Comparison of ENCODE assay signal across 1 cellular context in the genomic region with DNA sequence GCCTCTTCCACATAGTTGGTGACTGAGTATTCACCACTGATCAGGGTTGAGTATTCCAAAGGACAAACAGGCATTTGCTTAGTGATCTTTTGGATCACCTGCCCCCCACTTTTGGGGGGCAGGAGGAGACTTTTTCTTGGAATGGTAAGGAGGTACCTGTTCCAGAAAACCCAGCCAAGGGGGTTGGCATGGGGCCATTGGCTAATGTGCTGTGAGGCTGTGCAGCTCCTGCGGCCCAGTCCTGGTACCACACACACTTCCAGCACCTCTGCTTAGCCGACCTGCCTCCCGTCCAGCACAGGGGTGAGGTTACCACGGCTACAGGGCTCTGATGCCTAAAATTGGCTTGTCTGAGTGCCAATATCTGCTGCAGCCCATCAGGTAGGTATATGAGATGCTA.
TF ChIP-seq lines count a peak whose summit lies in the region.

No MANE protein-coding gene starts in this region.

TF ChIP-seq in GM23338, 12 proteins besides CTCF, POLR2A, EP300 and RAD21 (continued from another document):
- TF ChIP-seq ETS1 (IDR thresholded peaks at IDR 0.05) = no peak
- TF ChIP-seq, protein P1, sequence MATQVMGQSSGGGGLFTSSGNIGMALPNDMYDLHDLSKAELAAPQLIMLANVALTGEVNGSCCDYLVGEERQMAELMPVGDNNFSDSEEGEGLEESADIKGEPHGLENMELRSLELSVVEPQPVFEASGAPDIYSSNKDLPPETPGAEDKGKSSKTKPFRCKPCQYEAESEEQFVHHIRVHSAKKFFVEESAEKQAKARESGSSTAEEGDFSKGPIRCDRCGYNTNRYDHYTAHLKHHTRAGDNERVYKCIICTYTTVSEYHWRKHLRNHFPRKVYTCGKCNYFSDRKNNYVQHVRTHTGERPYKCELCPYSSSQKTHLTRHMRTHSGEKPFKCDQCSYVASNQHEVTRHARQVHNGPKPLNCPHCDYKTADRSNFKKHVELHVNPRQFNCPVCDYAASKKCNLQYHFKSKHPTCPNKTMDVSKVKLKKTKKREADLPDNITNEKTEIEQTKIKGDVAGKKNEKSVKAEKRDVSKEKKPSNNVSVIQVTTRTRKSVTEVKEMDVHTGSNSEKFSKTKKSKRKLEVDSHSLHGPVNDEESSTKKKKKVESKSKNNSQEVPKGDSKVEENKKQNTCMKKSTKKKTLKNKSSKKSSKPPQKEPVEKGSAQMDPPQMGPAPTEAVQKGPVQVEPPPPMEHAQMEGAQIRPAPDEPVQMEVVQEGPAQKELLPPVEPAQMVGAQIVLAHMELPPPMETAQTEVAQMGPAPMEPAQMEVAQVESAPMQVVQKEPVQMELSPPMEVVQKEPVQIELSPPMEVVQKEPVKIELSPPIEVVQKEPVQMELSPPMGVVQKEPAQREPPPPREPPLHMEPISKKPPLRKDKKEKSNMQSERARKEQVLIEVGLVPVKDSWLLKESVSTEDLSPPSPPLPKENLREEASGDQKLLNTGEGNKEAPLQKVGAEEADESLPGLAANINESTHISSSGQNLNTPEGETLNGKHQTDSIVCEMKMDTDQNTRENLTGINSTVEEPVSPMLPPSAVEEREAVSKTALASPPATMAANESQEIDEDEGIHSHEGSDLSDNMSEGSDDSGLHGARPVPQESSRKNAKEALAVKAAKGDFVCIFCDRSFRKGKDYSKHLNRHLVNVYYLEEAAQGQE (IDR thresholded peaks at IDR 0.05; ENCODE audit: unreplicated experiment) = no peak
- TF ChIP-seq NANOG (IDR thresholded peaks at IDR 0.05; ENCODE audit: borderline replicate concordance) = no peak
- TF ChIP-seq EZH2phosphoT487 (IDR thresholded peaks at IDR 0.05; ENCODE audit: unreplicated experiment) = no peak
- no peak for TF ChIP-seq POLR2AphosphoS5 (IDR thresholded peaks at IDR 0.05; ENCODE audit: low read depth)
- TF ChIP-seq STAT1 (IDR thresholded peaks at IDR 0.05; ENCODE audit: unreplicated experiment) = no peak
- no peak for TF ChIP-seq ZNF331 (CRISPR knock-in tag; IDR thresholded peaks at IDR 0.05; ENCODE audit: low read depth)
- no peak for TF ChIP-seq CREB1 (CRISPR knock-in tag; IDR thresholded peaks at IDR 0.05; ENCODE audit: low read depth)
